ENCODE assay signal across 8 cellular contexts in genomic region chr3:19947549-19948071, GRCh38. TPM values are rescaled to one million over a fixed set of nuclear protein-coding genes. Genes with fewer than 3 reads are reported as not detected.
DNase-seq lines count a peak whose midpoint lies in the region; ATAC-seq and TF ChIP-seq lines count a peak whose summit lies in the region.

No MANE protein-coding gene starts in this region.

- peak; percentile 35 for ATAC-seq in left colon

- H3K4me3 ChIP-seq in GM08714 (ENCODE audit: low read length): peak overlapping the region; percentile 73
- H3K4me3 ChIP-seq in HFF-Myc (replicated peaks; ENCODE audit: low read depth, low read length): peak overlapping the region; percentile 82

- H3K36me3 Mint-ChIP-seq in chondrocyte (ENCODE audit: low read depth): peaks cover 4% of the 10 kb centered on the region

- peaks cover 49% of the 10 kb centered on the region for H3K4me1 Mint-ChIP-seq in chondrocyte (ENCODE audit: low read depth)

- TF ChIP-seq CTCF in HFF-Myc (IDR thresholded peaks at IDR 0.05; ENCODE audit: low read depth, low read length, missing control alignments) (no peak), chondrocyte (IDR thresholded peaks at IDR 0.05) (no peak)

- H3K4me3 Mint-ChIP-seq in chondrocyte (ENCODE audit: unreplicated experiment): peak overlapping the region; percentile 96

- no peaks in the 10 kb centered on the region for H3K9me3 Mint-ChIP-seq in chondrocyte (ENCODE audit: low read depth)

- intact Hi-C loops in left colon (cut with DNase I, micrococcal nuclease): loop anchor here in 1 of 2 donors (5.0 kb wide), 3 partner anchors 60 to 240 kb away; partner anchors contain the start of genes KAT2B and SGO1

- peak overlapping the region; percentile 100 for H3K27ac Mint-ChIP-seq in chondrocyte (ENCODE audit: unreplicated experiment)

- H3K27me3 Mint-ChIP-seq in chondrocyte (ENCODE audit: low read depth): no peaks in the 10 kb centered on the region

- DNase-seq in HFF-Myc (ENCODE audit: extremely low read depth, low read depth) (no peak), NCI-H1105 treated with DMSO at 0.1 percent for 48 hours (lab: John Stamatoyannopoulos, UW) (peak; percentile 5), chondrocyte (ENCODE audit: low spot score) (no peak), left colon (peak; percentile 54 to 60), GF-D8 (lab: John Stamatoyannopoulos, UW) (no peak)
- DNase-seq in activated CD4-positive, CD25-positive, alpha-beta regulatory T cell treated with anti-CD3 and anti-CD28 coated beads, Interleukin-2, amount 50 U/mL, for 72 hours: peak; percentile 60
- DNase-seq in stimulated activated CD4-positive, alpha-beta T cell treated with anti-CD3 and anti-CD28 coated beads, Interleukin-2, amount 100 ng/mL, for 4 hours (ENCODE audit: low read depth): peak; percentile 54

RNA-seq across cellular contexts. Expression of gene RAB5A, which starts 0.7 kb away (rescaled TPM):
- total RNA-seq in chondrocyte (70.6 to 81.1 TPM (median 76.0 TPM) in 3 replicates), left colon (10 to 100 TPM; 67.1 to 75.5 TPM)

RNA-seq across cellular contexts. Expression of gene EFHB, which starts 13.6 kb away (rescaled TPM):
- total RNA-seq in chondrocyte: 0.37 to 1.6 TPM (median 1.0 TPM) in 3 replicates
- total RNA-seq in left colon: 1 to 10 TPM in 1 of 2 donors, under 1 TPM in 1; 0.55 to 2.4 TPM

Comparison
In these comparisons a context has a peak if more than half of its experiments do, and no peak if none do; other contexts are left out.
1. DNase-seq: peak in NCI-H1105 treated with DMSO at 0.1 percent for 48 hours (single experiment), activated CD4-positive, CD25-positive, alpha-beta regulatory T cell treated with anti-CD3 and anti-CD28 coated beads, Interleukin-2, amount 50 U/mL, for 72 hours (single experiment), left colon (2 of 2) and stimulated activated CD4-positive, alpha-beta T cell treated with anti-CD3 and anti-CD28 coated beads, Interleukin-2, amount 100 ng/mL, for 4 hours (single experiment); none in HFF-Myc (single experiment), chondrocyte (single experiment) and GF-D8 (single experiment).